In the genomic region with DNA sequence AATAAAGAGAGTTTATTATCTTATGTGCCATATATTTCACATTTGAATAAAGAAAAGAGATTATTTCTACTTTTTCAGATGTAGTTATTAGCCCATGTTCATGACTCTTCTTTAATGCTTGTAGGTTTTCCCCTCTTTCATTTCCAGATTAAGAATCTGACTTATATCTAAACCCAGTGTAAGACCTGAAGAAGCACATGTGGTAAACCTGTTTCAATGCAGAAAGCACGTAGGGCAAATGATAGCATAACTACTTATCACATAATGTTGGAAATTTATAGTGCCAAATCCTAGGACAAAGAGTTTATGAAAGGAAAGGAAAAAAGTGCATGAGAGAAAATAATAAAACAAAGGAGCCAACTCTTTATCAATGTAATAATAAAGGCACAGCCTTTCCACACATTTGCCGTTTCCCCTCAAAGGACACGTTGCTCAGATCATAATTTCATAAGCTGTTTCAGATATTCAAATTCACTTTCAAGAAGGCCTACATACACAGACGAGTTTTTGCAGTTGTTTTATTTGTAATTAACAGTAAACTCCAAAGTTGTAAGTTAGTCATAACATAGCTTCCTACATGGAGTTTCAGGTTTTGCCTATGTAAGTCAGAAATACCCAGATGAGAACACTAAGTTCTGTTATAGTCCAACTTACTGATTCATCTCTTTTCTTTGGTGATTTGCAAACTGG, we compare ENCODE assay signal across 10 cellular contexts.
DNase-seq lines count a peak whose midpoint lies in the region; ATAC-seq and TF ChIP-seq lines count a peak whose summit lies in the region.
"Had no signal": no experiment of that assay in that cellular context is flagged by ENCODE, and none has a peak within 500 bp of the region (broad histone marks: within the 10 kb centered on the region; RNA-seq: fewer than 3 reads in every experiment).

No MANE protein-coding gene starts in this region.

- DNase-seq in GM10266 (ENCODE audit: extremely low spot score) (peak; percentile 42), DMS53 treated with DMSO at 0.1 percent for 48 hours (lab: John Stamatoyannopoulos, UW; ENCODE audit: unreplicated experiment) (no peak), DMS 273 (lab: John Stamatoyannopoulos, UW; ENCODE audit: unreplicated experiment) (no peak), NCI-H1436 (lab: John Stamatoyannopoulos, UW) (no peak), NCI-H187 treated with DMSO at 0.1 percent for 48 hours (lab: John Stamatoyannopoulos, UW) (no peak)
- DNase-seq: C1 segment of cervical spinal cord, NCI-H748 treated with DMSO at 0.1 percent for 48 hours had no signal

- no peak for TF ChIP-seq CTCF in GM10266 (IDR thresholded peaks at IDR 0.05; ENCODE audit: control insufficient read depth, insufficient read depth, low read depth, missing control alignments)

- peak; percentile 86 for ATAC-seq in GM19025 (IDR thresholded peaks at IDR 0.05; ENCODE audit: low read depth, unreplicated experiment)
- ATAC-seq in HG02623 (IDR thresholded peaks at IDR 0.05; ENCODE audit: unreplicated experiment), result peak; percentile 90
- peak; percentile 95 for ATAC-seq in HG03460 (IDR thresholded peaks at IDR 0.05; ENCODE audit: unreplicated experiment)
